Comparison of ENCODE assay signal across 1 cellular context in genomic region chr7:47502240-47502877, GRCh38.
TF ChIP-seq lines count a peak whose summit lies in the region.

No MANE protein-coding gene starts in this region.

TF ChIP-seq in HEK293, 187 proteins besides CTCF, POLR2A, EP300 and RAD21 (continued from another document):
- TF ChIP-seq PRDM2 (tag by site-specific recombination; IDR thresholded peaks at IDR 0.05; ENCODE audit: borderline replicate concordance): no peak
- no peak for TF ChIP-seq ZNF623 (tag by site-specific recombination; IDR thresholded peaks at IDR 0.05)
- TF ChIP-seq ZBTB17 (tag by site-specific recombination; IDR thresholded peaks at IDR 0.05): no peak
- TF ChIP-seq ZNF26 (tag by site-specific recombination; IDR thresholded peaks at IDR 0.05): no peak
- TF ChIP-seq ZNF391 (tag by site-specific recombination; IDR thresholded peaks at IDR 0.05; ENCODE audit: borderline replicate concordance, low read depth): no peak
- TF ChIP-seq PRDM4 (tag by site-specific recombination; IDR thresholded peaks at IDR 0.05): peak; percentile 68
- TF ChIP-seq SP3 (tag by site-specific recombination; IDR thresholded peaks at IDR 0.05): no peak
- peak; percentile 98 for TF ChIP-seq GLIS1 (tag by site-specific recombination; IDR thresholded peaks at IDR 0.05)
- no peak for TF ChIP-seq ZNF202 (tag by site-specific recombination; IDR thresholded peaks at IDR 0.05; ENCODE audit: borderline replicate concordance)
- TF ChIP-seq ZNF747 (tag by site-specific recombination; IDR thresholded peaks at IDR 0.05): no peak
- TF ChIP-seq ZNF132 (tag by site-specific recombination; IDR thresholded peaks at IDR 0.05; ENCODE audit: borderline replicate concordance): no peak
- no peak for TF ChIP-seq ZNF23 (tag by site-specific recombination; IDR thresholded peaks at IDR 0.05; ENCODE audit: borderline replicate concordance)
- no peak for TF ChIP-seq ZNF560 (tag by site-specific recombination; IDR thresholded peaks at IDR 0.05; ENCODE audit: borderline replicate concordance)
- TF ChIP-seq ZIC2 (tag by site-specific recombination; IDR thresholded peaks at IDR 0.05): peak; percentile 95
- no peak for TF ChIP-seq KLF9 (tag by site-specific recombination; IDR thresholded peaks at IDR 0.05; ENCODE audit: low read depth)
- TF ChIP-seq ZNF510 (tag by site-specific recombination; IDR thresholded peaks at IDR 0.05; ENCODE audit: insufficient replicate concordance): no peak
TF ChIP-seq in HEK293: peak in this region for 11.
